Comparison of ENCODE assay signal across 33 cellular contexts in the genomic region with DNA sequence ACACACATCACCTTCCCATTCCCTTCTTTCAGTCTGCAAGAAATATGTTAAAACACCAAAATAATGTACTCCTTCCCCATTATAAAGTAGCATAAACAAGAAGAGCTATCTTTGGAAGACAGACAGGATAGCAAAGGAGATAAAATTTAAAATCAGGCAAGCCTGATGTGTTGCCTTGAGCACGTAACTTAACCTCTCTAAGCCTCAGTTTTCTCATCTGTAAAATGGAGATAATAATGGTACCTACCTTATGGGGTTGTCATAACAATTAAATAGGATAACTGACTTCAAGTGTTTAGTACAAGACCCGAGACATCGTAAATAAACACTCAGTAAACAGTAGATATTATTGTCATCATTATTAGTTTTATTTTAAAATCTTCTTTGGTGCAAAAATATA.
"Had no signal": no experiment of that assay in that cellular context is flagged by ENCODE, and none has a peak within 500 bp of the region (broad histone marks: within the 10 kb centered on the region; RNA-seq: fewer than 3 reads in every experiment).

No MANE protein-coding gene starts in this region.

- H2AFZ ChIP-seq: PC-9 had no signal

- DNase-seq: activated CD4-positive, alpha-beta memory T cell treated with anti-CD3 and anti-CD28 coated beads, Interleukin-2, amount 10 ng/mL, durations not matched to agents 7 days and 5 days; activated CD4-positive, alpha-beta T cell treated with anti-CD3 and anti-CD28 coated beads for 1 hour; activated CD4-positive, alpha-beta T cell treated with anti-CD3 and anti-CD28 coated beads for 48 hours; activated CD4-positive, CD25-positive, alpha-beta regulatory T cell; activated CD8-positive, alpha-beta memory T cell treated with anti-CD3 and anti-CD28 coated beads for 24 hours; activated CD8-positive, alpha-beta memory T cell treated with anti-CD3 and anti-CD28 coated beads, Interleukin-2, amount 10 ng/mL, durations not matched to agents 7 days and 5 days; activated CD8-positive, alpha-beta memory T cell treated with anti-CD3 and anti-CD28 coated beads, Interleukin-2, amount 50 U/mL, for 48 hours; activated effector memory CD4-positive, alpha-beta T cell treated with anti-CD3 and anti-CD28 coated beads, Interleukin-2, amount 50 U/mL, for 16 hours; activated naive CD4-positive, alpha-beta T cell; activated naive CD4-positive, alpha-beta T cell treated with anti-CD3 and anti-CD28 coated beads, Interleukin-2, amount 50 U/mL, for 16 hours; activated naive CD8-positive, alpha-beta T cell treated with anti-CD3 and anti-CD28 coated beads for 36 hours; activated T-cell treated with anti-CD3 and anti-CD28 coated beads, Interleukin-2, amount 50 U/mL, for 48 hours; amniotic stem cell; aorta; brain microvascular endothelial cell; central memory CD4-positive, alpha-beta T cell; Kasumi-1; KG1; MG63; NCI-H1048; NCI-H1694; NCI-H1930; NCI-H2081 treated with DMSO at 0.1 percent for 48 hours; NK-92 treated with Interleukin-12 subunit alpha and Interleukin-12 subunit beta, amount 100 ng/mL, for 24 hours; PC-9; SIG-M5; SW 1271; T-helper 1 cell; T-helper 2 cell; T-helper 9 cell; WERI-Rb-1 had no signal

- H3K27ac ChIP-seq: brain microvascular endothelial cell, PC-9, RWPE1, WERI-Rb-1 had no signal

- ATAC-seq: activated CD8-positive, alpha-beta memory T cell treated with anti-CD3 and anti-CD28 coated beads, Interleukin-2, amount 10 ng/mL, durations not matched to agents 7 days and 5 days; Right ventricle myocardium inferior had no signal

- H3K9me3 Mint-ChIP-seq: activated CD4-positive, alpha-beta memory T cell treated with anti-CD3 and anti-CD28 coated beads, Interleukin-2, amount 10 ng/mL, durations not matched to agents 7 days and 5 days; activated naive CD8-positive, alpha-beta T cell treated with anti-CD3 and anti-CD28 coated beads for 36 hours had no signal

- H3K4me3 ChIP-seq: MG63, PC-9 had no signal

- H3K27me3 ChIP-seq: brain microvascular endothelial cell, MG63 had no signal

- H3K4me3 Mint-ChIP-seq: activated CD4-positive, alpha-beta memory T cell treated with anti-CD3 and anti-CD28 coated beads, Interleukin-2, amount 10 ng/mL, durations not matched to agents 7 days and 5 days; activated CD8-positive, alpha-beta memory T cell treated with anti-CD3 and anti-CD28 coated beads, Interleukin-2, amount 10 ng/mL, durations not matched to agents 7 days and 5 days; activated naive CD8-positive, alpha-beta T cell treated with anti-CD3 and anti-CD28 coated beads for 36 hours had no signal

- H3K4me1 Mint-ChIP-seq: activated CD4-positive, alpha-beta memory T cell treated with anti-CD3 and anti-CD28 coated beads, Interleukin-2, amount 10 ng/mL, durations not matched to agents 7 days and 5 days; activated CD8-positive, alpha-beta memory T cell treated with anti-CD3 and anti-CD28 coated beads, Interleukin-2, amount 10 ng/mL, durations not matched to agents 7 days and 5 days; activated naive CD8-positive, alpha-beta T cell treated with anti-CD3 and anti-CD28 coated beads for 36 hours had no signal

- H3K4me2 ChIP-seq: PC-9 had no signal

- H3K9me3 ChIP-seq: MG63 had no signal

- H3K27ac Mint-ChIP-seq: activated CD4-positive, alpha-beta memory T cell treated with anti-CD3 and anti-CD28 coated beads, Interleukin-2, amount 10 ng/mL, durations not matched to agents 7 days and 5 days; activated CD8-positive, alpha-beta memory T cell treated with anti-CD3 and anti-CD28 coated beads, Interleukin-2, amount 10 ng/mL, durations not matched to agents 7 days and 5 days; activated naive CD8-positive, alpha-beta T cell treated with anti-CD3 and anti-CD28 coated beads for 36 hours had no signal

- H3K36me3 Mint-ChIP-seq: activated CD8-positive, alpha-beta memory T cell treated with anti-CD3 and anti-CD28 coated beads, Interleukin-2, amount 10 ng/mL, durations not matched to agents 7 days and 5 days; activated naive CD8-positive, alpha-beta T cell treated with anti-CD3 and anti-CD28 coated beads for 36 hours had no signal

- H3K27me3 Mint-ChIP-seq: activated CD4-positive, alpha-beta memory T cell treated with anti-CD3 and anti-CD28 coated beads, Interleukin-2, amount 10 ng/mL, durations not matched to agents 7 days and 5 days; activated CD8-positive, alpha-beta memory T cell treated with anti-CD3 and anti-CD28 coated beads, Interleukin-2, amount 10 ng/mL, durations not matched to agents 7 days and 5 days; activated naive CD8-positive, alpha-beta T cell treated with anti-CD3 and anti-CD28 coated beads for 36 hours had no signal

- H3K36me3 ChIP-seq: brain microvascular endothelial cell, MG63, WERI-Rb-1 had no signal
